8 cellular contexts compared by ENCODE assay signal in the genomic region with DNA sequence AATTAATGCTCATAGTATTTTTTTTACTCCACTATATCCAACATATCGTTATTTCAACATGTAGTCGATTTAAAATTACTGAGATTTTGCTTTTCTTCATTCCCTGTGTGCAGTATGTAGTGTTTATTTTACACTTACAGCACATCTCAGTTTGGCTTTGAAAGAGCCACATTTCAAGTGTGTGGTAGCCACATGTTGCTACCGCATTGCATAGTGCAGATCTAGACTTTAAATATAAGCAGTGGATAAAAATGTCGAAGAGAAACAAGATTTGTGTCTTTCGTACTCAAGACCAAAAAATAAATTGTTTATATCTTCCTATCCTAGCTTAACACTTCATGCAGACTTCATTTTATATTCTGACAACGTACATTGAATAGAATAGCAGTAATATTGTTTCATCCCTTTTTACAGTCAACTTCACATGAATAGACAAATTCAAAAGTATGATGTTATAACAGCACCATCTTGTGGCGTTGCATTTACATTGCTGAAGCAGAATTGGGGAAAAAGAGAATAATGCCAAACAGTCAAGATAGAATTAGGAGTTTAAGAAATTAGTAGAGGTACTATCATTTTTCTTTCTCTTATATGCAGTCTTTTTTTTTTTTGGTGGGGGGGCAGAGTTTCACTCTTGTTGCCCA. TPM values are rescaled to one million over a fixed set of nuclear protein-coding genes. Genes with fewer than 3 reads are reported as not detected.
DNase-seq lines count a peak whose midpoint lies in the region; TF ChIP-seq lines count a peak whose summit lies in the region.

No MANE protein-coding gene starts in this region.

- H3K27me3 ChIP-seq in prostate gland (replicated peaks; ENCODE audit: insufficient read depth) = no peaks in the 10 kb centered on the region

- no peaks in the 10 kb centered on the region for H3K36me3 Mint-ChIP-seq in nephron progenitor cell (ENCODE audit: low read depth)

- 74% methylated on average over 7 of the region's 7 CpGs for WGBS in prostate gland

- H3K9me3 ChIP-seq in prostate gland = no peaks in the 10 kb centered on the region

- peaks cover under 1% of the 10 kb centered on the region for H3K27me3 Mint-ChIP-seq in nephron progenitor cell (ENCODE audit: low read depth, poor library complexity)

- no peak overlapping the region for H3K4me3 ChIP-seq in NB4 (ENCODE audit: low read depth, low read length)
- no peak overlapping the region for H3K4me3 ChIP-seq in prostate gland

- H3K9me3 Mint-ChIP-seq in nephron progenitor cell = no peaks in the 10 kb centered on the region

- H3K36me3 ChIP-seq in prostate gland = no peaks in the 10 kb centered on the region

- intact Hi-C loops in prostate gland (cut with DNase I) = no loop called here

- peak; percentile 52 for TF ChIP-seq CTCF in NB4 (IDR thresholded peaks at IDR 0.05; ENCODE audit: low read depth, low read length)
- peak; percentile 48 for TF ChIP-seq CTCF in nephron progenitor cell (IDR thresholded peaks at IDR 0.05)
- peak in 2 of 4 experiments; percentile 26 to 31 for TF ChIP-seq CTCF in prostate gland (IDR thresholded peaks at IDR 0.05)

- DNase-seq in NOMO-1 treated with DMSO at 0.1 percent for 48 hours (lab: John Stamatoyannopoulos, UW; ENCODE audit: unreplicated experiment) (peak; percentile 35), NOMO-1 treated with dmso at 0.1 percent for 144 hours (lab: John Stamatoyannopoulos, UW; ENCODE audit: unreplicated experiment) (no peak), NB4 (ENCODE audit: low read depth) (peak; percentile 50), cerebellar cortex (ENCODE audit: low spot score) (peak; percentile 56), nephron progenitor cell (no peak), activated gamma-delta T cell treated with Interleukin-2 at 50 U/mL for 16 hours (no peak), HK-2 (ENCODE audit: unreplicated experiment) (no peak), prostate gland (ENCODE audit: low spot score) (no peak)

- no peaks in the 10 kb centered on the region for H3K4me1 ChIP-seq in prostate gland (replicated peaks)

- no peak overlapping the region for H3K27ac Mint-ChIP-seq in nephron progenitor cell

- no peak overlapping the region for H3K27ac ChIP-seq in prostate gland

- TF ChIP-seq POLR2A in NB4 (IDR thresholded peaks at IDR 0.05; ENCODE audit: extremely low read depth, insufficient read length) (no peak), prostate gland (IDR thresholded peaks at IDR 0.05) (no peak)

- H3K4me3 Mint-ChIP-seq in nephron progenitor cell = no peak overlapping the region

- no peaks in the 10 kb centered on the region for H3K4me1 Mint-ChIP-seq in nephron progenitor cell

RNA-seq across cellular contexts. Expression of a gene that starts 29.9 kb away (rescaled TPM):
- 1 to 10 TPM; 3.0 to 5.2 TPM for total RNA-seq in prostate gland

RNA-seq across cellular contexts. Expression of a gene that starts 49.5 kb away (rescaled TPM):
- 10 to 100 TPM; 10.8 to 14.3 TPM for total RNA-seq in prostate gland

Comparison
In these comparisons a context has a peak if more than half of its experiments do, and no peak if none do; other contexts are left out.
1. DNase-seq: peak in NOMO-1 treated with DMSO at 0.1 percent for 48 hours (single experiment), NB4 (single experiment) and cerebellar cortex (single experiment); none in NOMO-1 treated with dmso at 0.1 percent for 144 hours (single experiment), nephron progenitor cell (single experiment), activated gamma-delta T cell treated with Interleukin-2 at 50 U/mL for 16 hours (single experiment), HK-2 (single experiment) and prostate gland (single experiment).